ENCODE assay signal across 1 cellular context in genomic region chr19:50772408-50773311, GRCh38.
TF ChIP-seq lines count a peak whose summit lies in the region.

No MANE protein-coding gene starts in this region.

TF ChIP-seq in H1, 55 proteins besides CTCF, POLR2A, EP300 and RAD21:
- TF ChIP-seq FOSL1 (IDR thresholded peaks at IDR 0.05; ENCODE audit: insufficient read depth, low read depth, low read length) (no peak), SP1 (IDR thresholded peaks at IDR 0.05; ENCODE audit: low read depth, low read length) (peak; percentile 42; the same call in 1 of the 2 replicates), KDM1A (IDR thresholded peaks at IDR 0.05; ENCODE audit: borderline replicate concordance, low read length) (peak; percentile 49; the same call in 1 of the 2 replicates), TAF1 (IDR thresholded peaks at IDR 0.05; ENCODE audit: low read depth, low read length) (no peak), CHD2 (IDR thresholded peaks at IDR 0.05; ENCODE audit: low read length) (0 out of 2 replicates have a peak, but pooled peaks have one; percentile 18), SIX5 (IDR thresholded peaks at IDR 0.05; ENCODE audit: low read depth, low read length) (peak; percentile 63), NANOG (IDR thresholded peaks at IDR 0.05; ENCODE audit: insufficient read depth, low read depth, low read length, poor library complexity, severe bottlenecking) (no peak)
- TF ChIP-seq, protein P1, sequence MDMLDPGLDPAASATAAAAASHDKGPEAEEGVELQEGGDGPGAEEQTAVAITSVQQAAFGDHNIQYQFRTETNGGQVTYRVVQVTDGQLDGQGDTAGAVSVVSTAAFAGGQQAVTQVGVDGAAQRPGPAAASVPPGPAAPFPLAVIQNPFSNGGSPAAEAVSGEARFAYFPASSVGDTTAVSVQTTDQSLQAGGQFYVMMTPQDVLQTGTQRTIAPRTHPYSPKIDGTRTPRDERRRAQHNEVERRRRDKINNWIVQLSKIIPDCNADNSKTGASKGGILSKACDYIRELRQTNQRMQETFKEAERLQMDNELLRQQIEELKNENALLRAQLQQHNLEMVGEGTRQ (IDR thresholded peaks at IDR 0.05; ENCODE audit: low read length): peak; percentile 72
- TF ChIP-seq, protein P2, sequence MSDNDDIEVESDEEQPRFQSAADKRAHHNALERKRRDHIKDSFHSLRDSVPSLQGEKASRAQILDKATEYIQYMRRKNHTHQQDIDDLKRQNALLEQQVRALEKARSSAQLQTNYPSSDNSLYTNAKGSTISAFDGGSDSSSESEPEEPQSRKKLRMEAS (IDR thresholded peaks at IDR 0.05): 0 out of 2 replicates have a peak, but pooled peaks have one; percentile 10
